1 cellular context compared by ENCODE assay signal in genomic region chr14:80434574-80435321, GRCh38.
TF ChIP-seq lines count a peak whose summit lies in the region.

No MANE protein-coding gene starts in this region.

TF ChIP-seq in HepG2, 621 proteins besides CTCF, POLR2A, EP300 and RAD21 (continued from another document):
- TF ChIP-seq, protein P1, sequence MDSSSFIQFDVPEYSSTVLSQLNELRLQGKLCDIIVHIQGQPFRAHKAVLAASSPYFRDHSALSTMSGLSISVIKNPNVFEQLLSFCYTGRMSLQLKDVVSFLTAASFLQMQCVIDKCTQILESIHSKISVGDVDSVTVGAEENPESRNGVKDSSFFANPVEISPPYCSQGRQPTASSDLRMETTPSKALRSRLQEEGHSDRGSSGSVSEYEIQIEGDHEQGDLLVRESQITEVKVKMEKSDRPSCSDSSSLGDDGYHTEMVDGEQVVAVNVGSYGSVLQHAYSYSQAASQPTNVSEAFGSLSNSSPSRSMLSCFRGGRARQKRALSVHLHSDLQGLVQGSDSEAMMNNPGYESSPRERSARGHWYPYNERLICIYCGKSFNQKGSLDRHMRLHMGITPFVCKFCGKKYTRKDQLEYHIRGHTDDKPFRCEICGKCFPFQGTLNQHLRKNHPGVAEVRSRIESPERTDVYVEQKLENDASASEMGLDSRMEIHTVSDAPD (CRISPR knock-in tag; IDR thresholded peaks at IDR 0.05): no peak
- TF ChIP-seq TP53 (CRISPR knock-in tag; conservative IDR thresholded peaks at IDR 0.05): no peak
- no peak for TF ChIP-seq ZKSCAN5 (CRISPR knock-in tag; IDR thresholded peaks at IDR 0.05)
- TF ChIP-seq ZNF660 (CRISPR knock-in tag; IDR thresholded peaks at IDR 0.05; ENCODE audit: borderline replicate concordance, low read depth): no peak
- TF ChIP-seq ZNF850 (CRISPR knock-in tag; conservative IDR thresholded peaks at IDR 0.05): no peak
- TF ChIP-seq ZNF17 (CRISPR knock-in tag; IDR thresholded peaks at IDR 0.05): no peak
- no peak for TF ChIP-seq ATF3 (CRISPR knock-in tag; IDR thresholded peaks at IDR 0.05)
- no peak for TF ChIP-seq ARNT2 (CRISPR knock-in tag; IDR thresholded peaks at IDR 0.05; ENCODE audit: low read depth)
TF ChIP-seq in HepG2: peak in this region for 0.
